ENCODE assay signal across 1 cellular context in the genomic region with DNA sequence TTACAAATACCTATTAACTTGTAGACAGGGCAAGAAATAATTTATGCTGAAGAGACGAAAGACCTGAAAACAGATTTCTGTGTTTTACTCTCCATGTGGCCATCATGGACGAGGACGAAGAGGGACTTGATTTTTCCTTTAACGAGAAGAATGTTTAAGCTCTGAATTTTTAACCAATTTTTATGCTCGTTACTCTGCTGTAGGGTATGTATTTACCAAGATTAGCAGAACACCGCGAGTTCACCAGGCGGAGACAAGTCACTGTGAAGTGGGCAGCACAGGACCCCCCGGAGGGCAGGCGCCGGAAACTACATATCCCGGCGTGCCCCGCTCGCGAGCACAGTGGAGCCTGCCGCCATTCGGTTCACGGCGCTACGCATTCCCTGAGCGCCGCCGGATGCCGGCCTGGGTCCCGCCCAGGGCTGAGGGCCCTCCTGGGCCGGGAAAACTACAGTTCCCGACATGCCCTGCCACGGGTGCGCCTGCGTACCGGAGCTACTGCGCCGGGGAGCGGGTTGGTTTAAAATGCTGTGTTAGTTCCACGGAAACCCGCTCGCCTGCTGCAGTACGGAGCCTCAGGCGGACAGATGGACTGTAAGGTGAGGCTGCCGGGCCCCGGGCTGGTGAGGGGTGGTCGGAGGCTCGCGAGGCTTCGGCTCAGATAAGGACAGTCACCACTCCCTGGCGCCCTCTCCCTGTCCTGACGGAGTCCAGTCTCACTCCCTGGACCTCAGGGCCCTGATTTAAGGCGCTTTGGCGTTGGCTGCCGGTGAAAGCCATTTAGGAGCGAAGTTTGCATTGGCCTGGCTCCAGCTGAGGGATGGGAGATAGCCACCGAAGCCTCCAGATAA.
TF ChIP-seq lines count a peak whose summit lies in the region.

Gene CCDC150 (plus strand): TSS at position 536 of the 851 bp plus-strand sequence. CDS start 52 bp downstream, at position 588.

TF ChIP-seq in HepG2, 621 proteins besides CTCF, POLR2A, EP300 and RAD21 (continued from another document and continues in another):
- TF ChIP-seq ZBTB42 (CRISPR knock-in tag; IDR thresholded peaks at IDR 0.05) (peak; percentile 84), ZNF670 (CRISPR knock-in tag; IDR thresholded peaks at IDR 0.05; ENCODE audit: borderline replicate concordance) (peak; percentile 93; the same call in 1 of the 2 replicates), MEIS1 (CRISPR knock-in tag; IDR thresholded peaks at IDR 0.05; ENCODE audit: borderline replicate concordance) (no peak), HCFC1 (IDR thresholded peaks at IDR 0.05; ENCODE audit: low read depth, low read length) (peak; percentile 99), ZNF280B (CRISPR knock-in tag; IDR thresholded peaks at IDR 0.05; ENCODE audit: borderline replicate concordance) (peak; percentile 98), BORCS8-MEF2B (CRISPR knock-in tag; IDR thresholded peaks at IDR 0.05) (peak; percentile 98), FOSL1 (CRISPR knock-in tag; IDR thresholded peaks at IDR 0.05; ENCODE audit: borderline replicate concordance) (no peak), REST (IDR thresholded peaks at IDR 0.05; ENCODE audit: borderline replicate concordance in 1 of 2, low read depth in 1 of 2, low read length in 2 of 2) (peak in 1 of 2 experiments; percentile 47; a peak in 1 of 4 replicates), MLLT10 (CRISPR knock-in tag; IDR thresholded peaks at IDR 0.05) (no peak), ZNF75D (CRISPR knock-in tag; IDR thresholded peaks at IDR 0.05; ENCODE audit: borderline replicate concordance) (no peak), ZFP90 (CRISPR knock-in tag; IDR thresholded peaks at IDR 0.05; ENCODE audit: borderline replicate concordance) (peak; percentile 59; the same call in 1 of the 2 replicates), ZNF576 (CRISPR knock-in tag; IDR thresholded peaks at IDR 0.05) (no peak), SALL2 (CRISPR knock-in tag; IDR thresholded peaks at IDR 0.05) (no peak; the same call in 1 of the 2 replicates), RARA (CRISPR knock-in tag; IDR thresholded peaks at IDR 0.05) (no peak), ARID4A (CRISPR knock-in tag; IDR thresholded peaks at IDR 0.05; ENCODE audit: borderline replicate concordance) (peak; percentile 100), E2F1 (CRISPR knock-in tag; IDR thresholded peaks at IDR 0.05) (peak; percentile 94), CCDC6 (CRISPR knock-in tag; IDR thresholded peaks at IDR 0.05) (peak; percentile 59; the same call in 1 of the 2 replicates), MED1 (CRISPR knock-in tag; IDR thresholded peaks at IDR 0.05) (peak; percentile 66), ZNF251 (CRISPR knock-in tag; IDR thresholded peaks at IDR 0.05) (no peak), RBFOX2 (IDR thresholded peaks at IDR 0.05; ENCODE audit: low read depth, low read length) (peak; percentile 66), POLR2AphosphoS2 (IDR thresholded peaks at IDR 0.05; ENCODE audit: low read depth, low read length) (no peak), REXO4 (CRISPR knock-in tag; IDR thresholded peaks at IDR 0.05; ENCODE audit: borderline replicate concordance) (no peak), NFIC (IDR thresholded peaks at IDR 0.05; ENCODE audit: low read length) (no peak), TRAFD1 (CRISPR knock-in tag; IDR thresholded peaks at IDR 0.05; ENCODE audit: borderline replicate concordance) (peak; percentile 46; the same call in 1 of the 2 replicates), NR3C1 (CRISPR knock-in tag; IDR thresholded peaks at IDR 0.05) (no peak), ZNF160 (CRISPR knock-in tag; IDR thresholded peaks at IDR 0.05) (no peak), NRL (CRISPR knock-in tag; IDR thresholded peaks at IDR 0.05; ENCODE audit: borderline replicate concordance) (peak; percentile 97), GTF3A (CRISPR knock-in tag; conservative IDR thresholded peaks at IDR 0.05) (0 out of 2 replicates have a peak, but pooled peaks have one; percentile 67), ZBTB7B (CRISPR knock-in tag; IDR thresholded peaks at IDR 0.05) (peak; percentile 77), ZNF343 (CRISPR knock-in tag; IDR thresholded peaks at IDR 0.05) (peak; percentile 83; the same call in 1 of the 2 replicates), HNRNPLL (IDR thresholded peaks at IDR 0.05; ENCODE audit: low read depth, low read length, poor library complexity, severe bottlenecking) (peak; percentile 91), FOXK2 (IDR thresholded peaks at IDR 0.05) (no peak), PRPF4 (IDR thresholded peaks at IDR 0.05; ENCODE audit: low read depth, low read length, poor library complexity, severe bottlenecking) (no peak), MED13 (CRISPR knock-in tag; IDR thresholded peaks at IDR 0.05) (no peak), NCOA5 (CRISPR knock-in tag; IDR thresholded peaks at IDR 0.05) (no peak), RFX5 (IDR thresholded peaks at IDR 0.05; ENCODE audit: low read depth, low read length) (0 out of 2 replicates have a peak, but pooled peaks have one; percentile 15), FOXJ3 (CRISPR knock-in tag; IDR thresholded peaks at IDR 0.05; ENCODE audit: borderline replicate concordance) (peak; percentile 28; the same call in 1 of the 2 replicates), RAD51 (IDR thresholded peaks at IDR 0.05; ENCODE audit: borderline replicate concordance) (no peak), ZNF816 (CRISPR knock-in tag; IDR thresholded peaks at IDR 0.05; ENCODE audit: borderline replicate concordance) (peak; percentile 94; the same call in 1 of the 2 replicates), ZNF772 (CRISPR knock-in tag; IDR thresholded peaks at IDR 0.05) (peak; percentile 95), ATRX (CRISPR knock-in tag; IDR thresholded peaks at IDR 0.05; ENCODE audit: borderline replicate concordance) (no peak)
- TF ChIP-seq, protein P1, sequence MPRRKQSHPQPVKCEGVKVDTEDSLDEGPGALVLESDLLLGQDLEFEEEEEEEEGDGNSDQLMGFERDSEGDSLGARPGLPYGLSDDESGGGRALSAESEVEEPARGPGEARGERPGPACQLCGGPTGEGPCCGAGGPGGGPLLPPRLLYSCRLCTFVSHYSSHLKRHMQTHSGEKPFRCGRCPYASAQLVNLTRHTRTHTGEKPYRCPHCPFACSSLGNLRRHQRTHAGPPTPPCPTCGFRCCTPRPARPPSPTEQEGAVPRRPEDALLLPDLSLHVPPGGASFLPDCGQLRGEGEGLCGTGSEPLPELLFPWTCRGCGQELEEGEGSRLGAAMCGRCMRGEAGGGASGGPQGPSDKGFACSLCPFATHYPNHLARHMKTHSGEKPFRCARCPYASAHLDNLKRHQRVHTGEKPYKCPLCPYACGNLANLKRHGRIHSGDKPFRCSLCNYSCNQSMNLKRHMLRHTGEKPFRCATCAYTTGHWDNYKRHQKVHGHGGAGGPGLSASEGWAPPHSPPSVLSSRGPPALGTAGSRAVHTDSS (CRISPR knock-in tag; conservative IDR thresholded peaks at IDR 0.05), result no peak
- TF ChIP-seq, protein P2, sequence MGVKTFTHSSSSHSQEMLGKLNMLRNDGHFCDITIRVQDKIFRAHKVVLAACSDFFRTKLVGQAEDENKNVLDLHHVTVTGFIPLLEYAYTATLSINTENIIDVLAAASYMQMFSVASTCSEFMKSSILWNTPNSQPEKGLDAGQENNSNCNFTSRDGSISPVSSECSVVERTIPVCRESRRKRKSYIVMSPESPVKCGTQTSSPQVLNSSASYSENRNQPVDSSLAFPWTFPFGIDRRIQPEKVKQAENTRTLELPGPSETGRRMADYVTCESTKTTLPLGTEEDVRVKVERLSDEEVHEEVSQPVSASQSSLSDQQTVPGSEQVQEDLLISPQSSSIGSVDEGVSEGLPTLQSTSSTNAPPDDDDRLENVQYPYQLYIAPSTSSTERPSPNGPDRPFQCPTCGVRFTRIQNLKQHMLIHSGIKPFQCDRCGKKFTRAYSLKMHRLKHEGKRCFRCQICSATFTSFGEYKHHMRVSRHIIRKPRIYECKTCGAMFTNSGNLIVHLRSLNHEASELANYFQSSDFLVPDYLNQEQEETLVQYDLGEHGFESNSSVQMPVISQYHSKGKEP (CRISPR knock-in tag; IDR thresholded peaks at IDR 0.05), result peak; percentile 37; the same call in 1 of the 2 replicates
- TF ChIP-seq, protein P3, sequence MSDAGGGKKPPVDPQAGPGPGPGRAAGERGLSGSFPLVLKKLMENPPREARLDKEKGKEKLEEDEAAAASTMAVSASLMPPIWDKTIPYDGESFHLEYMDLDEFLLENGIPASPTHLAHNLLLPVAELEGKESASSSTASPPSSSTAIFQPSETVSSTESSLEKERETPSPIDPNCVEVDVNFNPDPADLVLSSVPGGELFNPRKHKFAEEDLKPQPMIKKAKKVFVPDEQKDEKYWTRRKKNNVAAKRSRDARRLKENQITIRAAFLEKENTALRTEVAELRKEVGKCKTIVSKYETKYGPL (CRISPR knock-in tag; IDR thresholded peaks at IDR 0.05), result no peak
